In genomic region chr1:181112071-181112929, GRCh38 we compare ENCODE assay signal across 1 cellular context.
A peak's percentile ranks its signal among the peaks of the same experiment; 100 is the strongest.
TF ChIP-seq lines count a peak whose summit lies in the region.

No MANE protein-coding gene starts in this region.

TF ChIP-seq in HEK293, 187 proteins besides CTCF, POLR2A, EP300 and RAD21 (continued from another document):
- TF ChIP-seq PRDM10 (tag by site-specific recombination; IDR thresholded peaks at IDR 0.05) (peak; percentile 90), GFI1B (tag by site-specific recombination; IDR thresholded peaks at IDR 0.05) (no peak), ZNF324 (tag by site-specific recombination; IDR thresholded peaks at IDR 0.05) (no peak), WT1 (tag by site-specific recombination; IDR thresholded peaks at IDR 0.05) (0 out of 2 replicates have a peak, but pooled peaks have one; percentile 26), KLF1 (tag by site-specific recombination; IDR thresholded peaks at IDR 0.05) (peak; percentile 98), ZNF639 (tag by site-specific recombination; IDR thresholded peaks at IDR 0.05) (no peak), BCL6B (tag by site-specific recombination; IDR thresholded peaks at IDR 0.05) (no peak), ZFHX2 (tag by site-specific recombination; conservative IDR thresholded peaks at IDR 0.05) (peak; percentile 86), EGR2 (tag by site-specific recombination; IDR thresholded peaks at IDR 0.05; ENCODE audit: low read depth) (peak; percentile 75), ZNF335 (tag by site-specific recombination; conservative IDR thresholded peaks at IDR 0.05) (no peak), ZNF518A (tag by site-specific recombination; conservative IDR thresholded peaks at IDR 0.05; ENCODE audit: low read depth) (no peak)
